ENCODE assay signal across 1 cellular context in the genomic region with DNA sequence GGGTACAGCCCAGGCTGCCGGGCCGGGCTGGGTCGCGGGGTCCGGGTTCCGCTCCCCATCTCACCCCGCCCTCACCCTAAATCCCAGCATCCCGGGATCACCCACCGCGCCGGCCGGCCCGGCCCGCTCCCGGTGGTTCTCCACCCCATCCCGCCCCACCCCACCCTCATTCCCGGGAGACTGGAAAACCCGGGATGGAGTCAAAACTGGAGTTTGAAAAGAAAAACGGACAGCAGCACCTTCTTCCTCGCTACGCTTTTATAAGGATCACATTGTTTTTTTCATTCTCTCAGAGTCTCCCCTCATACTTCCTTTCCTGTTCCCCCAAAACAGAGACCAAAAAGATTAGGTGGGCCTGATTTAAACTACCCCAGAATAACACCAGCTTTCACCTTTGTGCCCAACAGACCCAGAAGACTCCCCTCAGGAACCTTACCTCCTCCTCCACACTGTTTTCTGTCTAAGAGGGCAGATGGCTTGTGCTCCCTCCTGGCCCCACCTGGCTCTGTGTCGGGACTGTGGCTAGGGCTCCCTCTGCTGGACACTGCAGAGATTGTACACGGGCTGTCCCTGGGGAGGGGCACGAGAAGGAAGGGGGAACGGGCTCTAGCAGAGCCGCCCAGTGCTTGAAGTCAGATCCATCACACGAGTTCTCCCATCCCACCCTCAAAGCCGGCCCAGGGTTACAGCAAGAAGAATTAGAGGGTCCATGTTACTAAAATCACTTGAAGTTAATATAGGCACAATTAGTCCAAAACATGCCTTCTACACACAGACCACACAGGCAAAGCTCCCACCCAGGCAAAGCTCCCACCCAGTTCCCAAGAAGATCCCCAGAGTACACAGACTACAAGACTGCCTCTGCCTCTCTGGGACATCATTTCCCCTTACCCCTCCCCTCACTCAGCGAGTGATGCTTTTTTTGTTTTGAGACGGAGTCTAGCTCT.
A peak's percentile ranks its signal among the peaks of the same experiment; 100 is the strongest.
TF ChIP-seq lines count a peak whose summit lies in the region.

No MANE protein-coding gene starts in this region.

TF ChIP-seq in HepG2, 621 proteins besides CTCF, POLR2A, EP300 and RAD21 (continued from another document and continues in another):
- TF ChIP-seq NFAT5 (CRISPR knock-in tag; IDR thresholded peaks at IDR 0.05) = no peak
- TF ChIP-seq MEF2D (CRISPR knock-in tag; IDR thresholded peaks at IDR 0.05) = no peak
- no peak for TF ChIP-seq YEATS2 (CRISPR knock-in tag; IDR thresholded peaks at IDR 0.05; ENCODE audit: borderline replicate concordance)
- TF ChIP-seq, protein P1, sequence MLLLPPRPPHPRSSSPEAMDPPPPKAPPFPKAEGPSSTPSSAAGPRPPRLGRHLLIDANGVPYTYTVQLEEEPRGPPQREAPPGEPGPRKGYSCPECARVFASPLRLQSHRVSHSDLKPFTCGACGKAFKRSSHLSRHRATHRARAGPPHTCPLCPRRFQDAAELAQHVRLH (CRISPR knock-in tag; IDR thresholded peaks at IDR 0.05; ENCODE audit: borderline replicate concordance, low read depth) = no peak
- TF ChIP-seq MED8 (CRISPR knock-in tag; IDR thresholded peaks at IDR 0.05; ENCODE audit: insufficient replicate concordance) = no peak
- no peak for TF ChIP-seq ZNF577 (CRISPR knock-in tag; IDR thresholded peaks at IDR 0.05; ENCODE audit: borderline replicate concordance, low read depth)
- TF ChIP-seq MATR3 (CRISPR knock-in tag; IDR thresholded peaks at IDR 0.05) = no peak
- TF ChIP-seq KLF6 (CRISPR knock-in tag; IDR thresholded peaks at IDR 0.05) = no peak
- no peak for TF ChIP-seq TCF7L2 (IDR thresholded peaks at IDR 0.05; ENCODE audit: low read depth, low read length)
- no peak for TF ChIP-seq ISX (CRISPR knock-in tag; conservative IDR thresholded peaks at IDR 0.05)
- TF ChIP-seq ZNF737 (CRISPR knock-in tag; IDR thresholded peaks at IDR 0.05; ENCODE audit: borderline replicate concordance) = no peak
- no peak for TF ChIP-seq ZC3H4 (CRISPR knock-in tag; IDR thresholded peaks at IDR 0.05; ENCODE audit: borderline replicate concordance)
- TF ChIP-seq TCF7 (IDR thresholded peaks at IDR 0.05; ENCODE audit: low read depth) = no peak
- no peak for TF ChIP-seq CEBPB (IDR thresholded peaks at IDR 0.05; ENCODE audit: borderline replicate concordance, low read depth, low read length)
- no peak for TF ChIP-seq ZNF275 (CRISPR knock-in tag; IDR thresholded peaks at IDR 0.05; ENCODE audit: borderline replicate concordance)
- TF ChIP-seq, protein P2, sequence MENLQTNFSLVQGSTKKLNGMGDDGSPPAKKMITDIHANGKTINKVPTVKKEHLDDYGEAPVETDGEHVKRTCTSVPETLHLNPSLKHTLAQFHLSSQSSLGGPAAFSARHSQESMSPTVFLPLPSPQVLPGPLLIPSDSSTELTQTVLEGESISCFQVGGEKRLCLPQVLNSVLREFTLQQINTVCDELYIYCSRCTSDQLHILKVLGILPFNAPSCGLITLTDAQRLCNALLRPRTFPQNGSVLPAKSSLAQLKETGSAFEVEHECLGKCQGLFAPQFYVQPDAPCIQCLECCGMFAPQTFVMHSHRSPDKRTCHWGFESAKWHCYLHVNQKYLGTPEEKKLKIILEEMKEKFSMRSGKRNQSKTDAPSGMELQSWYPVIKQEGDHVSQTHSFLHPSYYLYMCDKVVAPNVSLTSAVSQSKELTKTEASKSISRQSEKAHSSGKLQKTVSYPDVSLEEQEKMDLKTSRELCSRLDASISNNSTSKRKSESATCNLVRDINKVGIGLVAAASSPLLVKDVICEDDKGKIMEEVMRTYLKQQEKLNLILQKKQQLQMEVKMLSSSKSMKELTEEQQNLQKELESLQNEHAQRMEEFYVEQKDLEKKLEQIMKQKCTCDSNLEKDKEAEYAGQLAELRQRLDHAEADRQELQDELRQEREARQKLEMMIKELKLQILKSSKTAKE (CRISPR knock-in tag; IDR thresholded peaks at IDR 0.05; ENCODE audit: borderline replicate concordance) = no peak
- TF ChIP-seq, protein P3, sequence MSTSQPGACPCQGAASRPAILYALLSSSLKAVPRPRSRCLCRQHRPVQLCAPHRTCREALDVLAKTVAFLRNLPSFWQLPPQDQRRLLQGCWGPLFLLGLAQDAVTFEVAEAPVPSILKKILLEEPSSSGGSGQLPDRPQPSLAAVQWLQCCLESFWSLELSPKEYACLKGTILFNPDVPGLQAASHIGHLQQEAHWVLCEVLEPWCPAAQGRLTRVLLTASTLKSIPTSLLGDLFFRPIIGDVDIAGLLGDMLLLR (CRISPR knock-in tag; IDR thresholded peaks at IDR 0.05) = no peak
- no peak for TF ChIP-seq ATAD3A (CRISPR knock-in tag; IDR thresholded peaks at IDR 0.05)
- TF ChIP-seq ZNF775 (CRISPR knock-in tag; IDR thresholded peaks at IDR 0.05; ENCODE audit: borderline replicate concordance) = no peak
- TF ChIP-seq KDM3A (CRISPR knock-in tag; IDR thresholded peaks at IDR 0.05; ENCODE audit: low read depth) = no peak
- no peak for TF ChIP-seq NFE2 (CRISPR knock-in tag; IDR thresholded peaks at IDR 0.05)
- no peak for TF ChIP-seq ZNF720 (CRISPR knock-in tag; IDR thresholded peaks at IDR 0.05)
- TF ChIP-seq JUND (CRISPR knock-in tag; IDR thresholded peaks at IDR 0.05) = no peak
- TF ChIP-seq, protein P4, sequence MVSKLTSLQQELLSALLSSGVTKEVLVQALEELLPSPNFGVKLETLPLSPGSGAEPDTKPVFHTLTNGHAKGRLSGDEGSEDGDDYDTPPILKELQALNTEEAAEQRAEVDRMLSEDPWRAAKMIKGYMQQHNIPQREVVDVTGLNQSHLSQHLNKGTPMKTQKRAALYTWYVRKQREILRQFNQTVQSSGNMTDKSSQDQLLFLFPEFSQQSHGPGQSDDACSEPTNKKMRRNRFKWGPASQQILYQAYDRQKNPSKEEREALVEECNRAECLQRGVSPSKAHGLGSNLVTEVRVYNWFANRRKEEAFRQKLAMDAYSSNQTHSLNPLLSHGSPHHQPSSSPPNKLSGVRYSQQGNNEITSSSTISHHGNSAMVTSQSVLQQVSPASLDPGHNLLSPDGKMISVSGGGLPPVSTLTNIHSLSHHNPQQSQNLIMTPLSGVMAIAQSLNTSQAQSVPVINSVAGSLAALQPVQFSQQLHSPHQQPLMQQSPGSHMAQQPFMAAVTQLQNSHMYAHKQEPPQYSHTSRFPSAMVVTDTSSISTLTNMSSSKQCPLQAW (CRISPR knock-in tag; IDR thresholded peaks at IDR 0.05) = no peak
- TF ChIP-seq, protein P5, sequence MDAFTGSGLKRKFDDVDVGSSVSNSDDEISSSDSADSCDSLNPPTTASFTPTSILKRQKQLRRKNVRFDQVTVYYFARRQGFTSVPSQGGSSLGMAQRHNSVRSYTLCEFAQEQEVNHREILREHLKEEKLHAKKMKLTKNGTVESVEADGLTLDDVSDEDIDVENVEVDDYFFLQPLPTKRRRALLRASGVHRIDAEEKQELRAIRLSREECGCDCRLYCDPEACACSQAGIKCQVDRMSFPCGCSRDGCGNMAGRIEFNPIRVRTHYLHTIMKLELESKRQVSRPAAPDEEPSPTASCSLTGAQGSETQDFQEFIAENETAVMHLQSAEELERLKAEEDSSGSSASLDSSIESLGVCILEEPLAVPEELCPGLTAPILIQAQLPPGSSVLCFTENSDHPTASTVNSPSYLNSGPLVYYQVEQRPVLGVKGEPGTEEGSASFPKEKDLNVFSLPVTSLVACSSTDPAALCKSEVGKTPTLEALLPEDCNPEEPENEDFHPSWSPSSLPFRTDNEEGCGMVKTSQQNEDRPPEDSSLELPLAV (CRISPR knock-in tag; conservative IDR thresholded peaks at IDR 0.05; ENCODE audit: low read depth) = no peak
- TF ChIP-seq ZNF740 (CRISPR knock-in tag; IDR thresholded peaks at IDR 0.05) = no peak; the same call in 1 of the 2 replicates
- no peak for TF ChIP-seq ZNF564 (CRISPR knock-in tag; IDR thresholded peaks at IDR 0.05)
- TF ChIP-seq ZNF207 (IDR thresholded peaks at IDR 0.05; ENCODE audit: borderline replicate concordance) = no peak
- TF ChIP-seq ZNF550 (CRISPR knock-in tag; IDR thresholded peaks at IDR 0.05; ENCODE audit: borderline replicate concordance) = no peak
- no peak for TF ChIP-seq FOXM1 (CRISPR knock-in tag; IDR thresholded peaks at IDR 0.05)
- peak; percentile 39; the same call in 1 of the 2 replicates for TF ChIP-seq ZNF350 (CRISPR knock-in tag; IDR thresholded peaks at IDR 0.05; ENCODE audit: borderline replicate concordance, low read depth)
- TF ChIP-seq SIX1 (CRISPR knock-in tag; IDR thresholded peaks at IDR 0.05; ENCODE audit: borderline replicate concordance) = no peak
- TF ChIP-seq ZNF674 (CRISPR knock-in tag; IDR thresholded peaks at IDR 0.05; ENCODE audit: low read depth) = no peak
- no peak for TF ChIP-seq POLR2G (IDR thresholded peaks at IDR 0.05; ENCODE audit: low read depth, low read length)
- TF ChIP-seq SIX4 (CRISPR knock-in tag; IDR thresholded peaks at IDR 0.05) = no peak
- TF ChIP-seq RBM22 (optimal IDR thresholded peaks at IDR 0.05; ENCODE audit: low read length) = no peak
- no peak for TF ChIP-seq ZNF367 (CRISPR knock-in tag; IDR thresholded peaks at IDR 0.05; ENCODE audit: borderline replicate concordance)
- TF ChIP-seq, protein P6, sequence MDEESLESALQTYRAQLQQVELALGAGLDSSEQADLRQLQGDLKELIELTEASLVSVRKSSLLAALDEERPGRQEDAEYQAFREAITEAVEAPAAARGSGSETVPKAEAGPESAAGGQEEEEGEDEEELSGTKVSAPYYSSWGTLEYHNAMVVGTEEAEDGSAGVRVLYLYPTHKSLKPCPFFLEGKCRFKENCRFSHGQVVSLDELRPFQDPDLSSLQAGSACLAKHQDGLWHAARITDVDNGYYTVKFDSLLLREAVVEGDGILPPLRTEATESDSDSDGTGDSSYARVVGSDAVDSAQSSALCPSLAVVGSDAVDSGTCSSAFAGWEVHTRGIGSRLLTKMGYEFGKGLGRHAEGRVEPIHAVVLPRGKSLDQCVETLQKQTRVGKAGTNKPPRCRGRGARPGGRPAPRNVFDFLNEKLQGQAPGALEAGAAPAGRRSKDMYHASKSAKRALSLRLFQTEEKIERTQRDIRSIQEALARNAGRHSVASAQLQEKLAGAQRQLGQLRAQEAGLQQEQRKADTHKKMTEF (CRISPR knock-in tag; IDR thresholded peaks at IDR 0.05) = no peak
- no peak for TF ChIP-seq ZNF331 (CRISPR knock-in tag; IDR thresholded peaks at IDR 0.05)
- TF ChIP-seq SALL1 (CRISPR knock-in tag; IDR thresholded peaks at IDR 0.05) = peak; percentile 50; the same call in 1 of the 2 replicates
- TF ChIP-seq XRCC5 (optimal IDR thresholded peaks at IDR 0.05; ENCODE audit: low read length) = peak; percentile 97
- TF ChIP-seq ZNF354B (CRISPR knock-in tag; IDR thresholded peaks at IDR 0.05) = no peak
- TF ChIP-seq KMT2B (CRISPR knock-in tag; IDR thresholded peaks at IDR 0.05) = no peak
